17 cellular contexts compared by ENCODE assay signal in the genomic region with DNA sequence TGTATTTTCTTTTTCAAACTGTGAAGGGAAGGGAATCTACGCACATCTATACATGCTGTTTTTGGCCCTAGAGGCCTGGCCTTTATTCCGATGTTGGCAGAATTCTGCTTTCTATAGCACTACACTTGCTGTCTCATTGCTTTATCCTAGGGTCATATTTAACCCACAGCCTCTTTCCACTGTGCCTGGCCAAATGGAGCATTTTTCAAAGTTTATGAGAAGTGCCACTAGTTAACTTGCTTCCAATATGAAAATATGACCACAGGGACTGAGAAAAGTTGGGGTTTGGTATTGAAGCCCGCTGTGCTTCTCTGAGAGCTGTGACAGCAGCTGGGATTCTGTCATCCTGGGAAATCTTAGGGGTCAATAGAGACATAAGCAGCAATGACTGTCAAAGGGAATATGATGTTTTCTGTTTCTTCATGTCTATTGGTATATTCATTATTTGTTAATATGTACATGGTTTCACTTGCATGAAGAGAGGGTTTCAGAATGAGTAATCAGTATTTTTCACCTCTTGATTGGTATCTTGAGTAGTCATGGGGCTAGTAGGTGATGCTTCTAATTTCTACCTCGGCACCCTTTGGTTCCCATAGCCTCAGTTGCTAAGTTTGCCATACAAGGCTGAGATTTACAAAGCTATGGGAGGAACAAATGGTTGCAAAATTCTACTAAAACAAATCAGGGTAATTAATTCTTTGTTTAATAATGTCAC.
DNase-seq lines count a peak whose midpoint lies in the region; ATAC-seq and TF ChIP-seq lines count a peak whose summit lies in the region.
"Had no signal": no experiment of that assay in that cellular context is flagged by ENCODE, and none has a peak within 500 bp of the region (broad histone marks: within the 10 kb centered on the region; RNA-seq: fewer than 3 reads in every experiment).

No MANE protein-coding gene starts in this region.

- intact Hi-C loops in upper lobe of right lung (cut with DNase I): no loop called here

- TF ChIP-seq POLR2A in GM18505 (IDR thresholded peaks at IDR 0.05; ENCODE audit: borderline replicate concordance, extremely low read depth, insufficient read depth, insufficient read length): no peak

- no peaks in the 10 kb centered on the region for H3K27me3 ChIP-seq in upper lobe of right lung
- H3K27me3 ChIP-seq: BLaER1 treated with 17β-estradiol and CSF1 and Interleukin-3, amounts not matched to agents 10 nM and 100 nM had no signal

- no peak for TF ChIP-seq CTCF in upper lobe of right lung (IDR thresholded peaks at IDR 0.05)

- ATAC-seq in GM18505 (IDR thresholded peaks at IDR 0.05; ENCODE audit: unreplicated experiment) (peak; percentile 99), GM19452 (IDR thresholded peaks at IDR 0.05; ENCODE audit: unreplicated experiment) (peak; percentile 98), HG02798 (IDR thresholded peaks at IDR 0.05; ENCODE audit: poor library complexity, unreplicated experiment) (peak; percentile 98), HG03439 (IDR thresholded peaks at IDR 0.05; ENCODE audit: unreplicated experiment) (peak; percentile 99), upper lobe of right lung (no peak)
- ATAC-seq: psoas muscle had no signal

- H3K4me1 ChIP-seq in upper lobe of right lung: no peaks in the 10 kb centered on the region
- H3K4me1 ChIP-seq: BLaER1 treated with 17β-estradiol and CSF1 and Interleukin-3, amounts not matched to agents 10 nM and 100 nM; psoas muscle had no signal

- no peak for DNase-seq in hypothalamus (lab: John Stamatoyannopoulos, UW)
- DNase-seq in SK-N-DZ (ENCODE audit: low spot score): no peak
- no peak for DNase-seq in upper lobe of right lung
- no peak for DNase-seq in activated CD8-positive, alpha-beta memory T cell treated with anti-CD3 and anti-CD28 coated beads, Interleukin-2, amount 50 U/mL, for 48 hours
- DNase-seq: activated CD4-positive, alpha-beta T cell treated with anti-CD3 and anti-CD28 coated beads for 1 hour; GDM1; HFFc6; midbrain; NCI-H82; psoas muscle; substantia nigra had no signal

- H3K36me3 ChIP-seq in upper lobe of right lung: no peaks in the 10 kb centered on the region
- H3K36me3 ChIP-seq: BLaER1 treated with 17β-estradiol and CSF1 and Interleukin-3, amounts not matched to agents 10 nM and 100 nM had no signal

- no peaks in the 10 kb centered on the region for H3K9me3 ChIP-seq in upper lobe of right lung
- H3K9me3 ChIP-seq: BLaER1 treated with 17β-estradiol and CSF1 and Interleukin-3, amounts not matched to agents 10 nM and 100 nM; psoas muscle had no signal

- H3K27ac ChIP-seq in upper lobe of right lung: no peak overlapping the region
- H3K27ac ChIP-seq: BLaER1 treated with 17β-estradiol and CSF1 and Interleukin-3, amounts not matched to agents 10 nM and 100 nM; epithelial cell of prostate; psoas muscle had no signal

- no peak overlapping the region for H3K4me3 ChIP-seq in upper lobe of right lung
- H3K4me3 ChIP-seq: BLaER1 treated with 17β-estradiol and CSF1 and Interleukin-3, amounts not matched to agents 10 nM and 100 nM; psoas muscle had no signal
